ENCODE assay signal across 8 cellular contexts in the genomic region with DNA sequence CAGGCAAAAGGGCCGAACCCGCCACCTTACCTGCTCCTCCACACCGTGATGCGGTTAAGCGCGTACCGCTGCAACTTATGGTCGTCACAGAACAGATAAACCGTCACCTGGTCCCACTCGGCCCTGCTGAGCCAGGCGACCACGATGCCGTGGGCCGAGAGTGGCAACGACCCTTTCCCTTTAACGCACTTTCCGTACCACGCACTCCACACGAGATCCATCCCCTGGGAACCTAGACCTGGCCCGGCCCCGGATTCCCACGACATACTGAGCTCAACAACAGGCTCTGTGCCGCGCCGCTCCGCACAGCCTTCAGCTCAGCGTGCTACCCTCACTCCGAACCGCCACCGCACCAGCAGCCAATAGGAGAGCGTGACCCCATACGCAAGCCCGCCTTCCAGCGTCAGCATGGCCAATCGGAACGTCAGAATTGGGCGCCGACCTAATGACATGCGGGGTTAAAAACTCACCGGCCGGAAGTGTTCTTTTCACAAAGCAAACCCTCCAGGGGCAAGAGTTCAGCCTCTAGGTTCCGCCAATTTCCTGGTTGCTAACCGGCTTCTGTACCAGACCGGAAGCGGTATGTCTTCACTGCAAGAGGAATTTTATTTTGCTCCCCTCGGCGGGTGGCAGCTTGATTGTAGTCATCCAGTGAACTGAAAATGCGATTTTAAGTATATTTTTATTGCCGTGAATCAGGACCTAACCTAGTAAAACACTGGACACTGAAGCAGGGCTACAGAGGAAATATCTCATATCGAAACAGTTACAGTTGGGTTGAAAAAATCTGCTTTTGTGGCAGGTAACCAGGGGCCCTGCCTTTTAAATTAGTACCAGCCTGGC. TPM values are rescaled to one million over a fixed set of nuclear protein-coding genes. Genes with fewer than 3 reads are reported as not detected.
DNase-seq lines count a peak whose midpoint lies in the region; ATAC-seq and TF ChIP-seq lines count a peak whose summit lies in the region.

A gene (minus strand): TSS at position 338 of the 843 bp plus-strand sequence. CDS start 72 bp downstream, at position 266.

- H3K27me3 Mint-ChIP-seq in T-helper 1 cell treated with Interleukin-12 subunit alpha and Interleukin-12 subunit beta and Interleukin-4 antibody, amounts not matched to agents 30 μg/mL and 1 μg/mL, for 36 hours (ENCODE audit: low read depth): no peaks in the 10 kb centered on the region

- TF ChIP-seq POLR2A in prostate gland (IDR thresholded peaks at IDR 0.05): no peak

- H3K4me1 Mint-ChIP-seq in T-helper 1 cell treated with Interleukin-12 subunit alpha and Interleukin-12 subunit beta and Interleukin-4 antibody, amounts not matched to agents 30 μg/mL and 1 μg/mL, for 36 hours (ENCODE audit: low read depth): peaks cover 11% of the 10 kb centered on the region

- DNase-seq in GM13977 (ENCODE audit: low spot score) (peak; percentile 85), NCI-H1694 (lab: John Stamatoyannopoulos, UW) (peak; percentile 95), amniotic stem cell (lab: John Stamatoyannopoulos, UW) (peak; percentile 56), left ventricle myocardium inferior (peak; percentile 88), prostate gland (ENCODE audit: low spot score) (peak; percentile 84)

- in situ Hi-C loops in GM13977 (cut with MboI; ENCODE audit: low pct_unique_long_range_greater_than_20kb, low sequenced_read_pairs, unreplicated experiment): no loop called here

- H3K27me3 ChIP-seq in left ventricle myocardium inferior (ENCODE audit: low read depth): no peaks in the 10 kb centered on the region
- H3K27me3 ChIP-seq in prostate gland (replicated peaks; ENCODE audit: insufficient read depth): no peaks in the 10 kb centered on the region

- no peaks in the 10 kb centered on the region for H3K9me3 Mint-ChIP-seq in T-helper 1 cell treated with Interleukin-12 subunit alpha and Interleukin-12 subunit beta and Interleukin-4 antibody, amounts not matched to agents 30 μg/mL and 1 μg/mL, for 36 hours

- peaks cover 19% of the 10 kb centered on the region for H3K36me3 ChIP-seq in left ventricle myocardium inferior
- H3K36me3 ChIP-seq in prostate gland: no peaks in the 10 kb centered on the region
- H3K36me3 ChIP-seq in urinary bladder (ENCODE audit: insufficient read depth): no peaks in the 10 kb centered on the region

- peak; percentile 99 for ATAC-seq in HG02884 (IDR thresholded peaks at IDR 0.05; ENCODE audit: unreplicated experiment)

- H3K9me3 ChIP-seq in left ventricle myocardium inferior (replicated peaks): no peaks in the 10 kb centered on the region
- no peaks in the 10 kb centered on the region for H3K9me3 ChIP-seq in prostate gland

- intact Hi-C loops in left ventricle myocardium inferior (cut with micrococcal nuclease): no loop called here
- intact Hi-C loops in prostate gland (cut with DNase I): no loop called here

- peak within 1 kb of the TSS; percentile 100 for H3K4me3 Mint-ChIP-seq in T-helper 1 cell treated with Interleukin-12 subunit alpha and Interleukin-12 subunit beta and Interleukin-4 antibody, amounts not matched to agents 30 μg/mL and 1 μg/mL, for 36 hours

- H3K27ac Mint-ChIP-seq in T-helper 1 cell treated with Interleukin-12 subunit alpha and Interleukin-12 subunit beta and Interleukin-4 antibody, amounts not matched to agents 30 μg/mL and 1 μg/mL, for 36 hours: peak within 1 kb of the TSS; percentile 97

- 2% methylated on average over 30 of the region's 50 CpGs for WGBS in prostate gland
- WGBS in urinary bladder: 2% methylated on average over 50 of the region's 50 CpGs

- TF ChIP-seq CTCF in GM13977 (IDR thresholded peaks at IDR 0.05; ENCODE audit: extremely low read depth, insufficient read depth, missing control alignments) (no peak), left ventricle myocardium inferior (IDR thresholded peaks at IDR 0.05; ENCODE audit: borderline replicate concordance) (no peak), prostate gland (IDR thresholded peaks at IDR 0.05) (no peak)

- H3K4me3 ChIP-seq in left ventricle myocardium inferior (peak within 1 kb of the TSS; percentile 85), prostate gland (peak within 1 kb of the TSS; percentile 50 to 53), urinary bladder (ENCODE audit: low read depth, low read length) (peak within 1 kb of the TSS; percentile 77)

- H3K27ac ChIP-seq in left ventricle myocardium inferior (replicated peaks) (peak within 1 kb of the TSS; percentile 72), prostate gland (peak within 1 kb of the TSS in 1 of 2 donors; percentile 39), urinary bladder (ENCODE audit: low read depth) (no peak within 1 kb of the TSS)

- H3K4me1 ChIP-seq in left ventricle myocardium inferior (peaks cover 21% of the 10 kb centered on the region), prostate gland (replicated peaks) (no peaks in the 10 kb centered on the region), urinary bladder (ENCODE audit: insufficient read depth) (no peaks in the 10 kb centered on the region)

- H3K36me3 Mint-ChIP-seq in T-helper 1 cell treated with Interleukin-12 subunit alpha and Interleukin-12 subunit beta and Interleukin-4 antibody, amounts not matched to agents 30 μg/mL and 1 μg/mL, for 36 hours (ENCODE audit: low read depth): peaks cover 4% of the 10 kb centered on the region

RNA-seq across cellular contexts. Expression of the gene that starts here (rescaled TPM):
- total RNA-seq in left ventricle myocardium inferior: 13.9 TPM
- 10 to 100 TPM; 23.5 to 57.3 TPM for total RNA-seq in prostate gland
- total RNA-seq in urinary bladder: 12.6 TPM
- polyA plus RNA-seq in urinary bladder: 28.9 TPM
